In the genomic region with DNA sequence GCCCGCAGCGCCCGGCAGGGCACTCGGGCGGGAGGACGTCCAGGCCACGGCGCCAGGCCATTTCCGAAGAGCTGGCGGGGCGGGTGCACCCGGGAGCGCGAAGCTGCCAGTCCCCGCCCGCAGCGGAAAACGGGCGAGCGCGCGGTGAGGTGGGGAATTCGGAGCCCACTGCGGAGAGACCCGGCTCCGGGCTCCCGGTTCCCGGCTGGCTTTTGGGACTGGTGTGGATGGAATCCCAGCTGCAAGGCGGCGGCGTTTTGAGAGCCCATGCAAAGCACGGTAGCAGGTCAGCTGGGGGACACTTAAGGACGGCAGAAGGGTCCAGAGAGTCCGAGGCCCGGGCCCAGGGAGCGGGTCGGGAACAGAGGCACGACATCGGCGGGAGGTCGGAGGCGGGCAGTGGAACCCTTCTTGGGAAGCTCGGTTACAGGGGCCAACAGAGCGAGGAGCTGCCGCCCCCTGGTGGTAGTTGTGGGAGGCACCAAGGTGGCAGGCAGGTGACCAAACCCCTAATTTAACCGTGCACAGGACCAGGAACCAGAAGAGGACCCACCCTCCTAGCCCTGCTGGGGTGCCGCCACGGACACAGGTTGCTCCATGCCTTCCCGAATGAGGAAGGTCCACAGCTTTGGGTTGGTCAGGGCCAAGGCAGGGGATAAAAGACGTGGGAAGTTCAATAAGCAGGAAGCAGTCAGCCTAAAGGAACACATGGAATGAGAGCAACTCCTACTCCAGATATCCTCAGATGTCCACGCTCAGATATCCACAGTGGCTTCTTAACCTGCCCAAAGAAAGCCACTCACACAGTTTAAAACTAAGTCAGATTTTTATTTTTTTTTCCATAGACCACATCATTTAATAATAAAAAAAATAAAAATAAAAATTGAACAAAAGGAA, we compare ENCODE assay signal across 1 cellular context.
TF ChIP-seq lines count a peak whose summit lies in the region.

No MANE protein-coding gene starts in this region.

TF ChIP-seq in HepG2, 621 proteins besides CTCF, POLR2A, EP300 and RAD21 (continued from another document and continues in another):
- TF ChIP-seq, protein P1, sequence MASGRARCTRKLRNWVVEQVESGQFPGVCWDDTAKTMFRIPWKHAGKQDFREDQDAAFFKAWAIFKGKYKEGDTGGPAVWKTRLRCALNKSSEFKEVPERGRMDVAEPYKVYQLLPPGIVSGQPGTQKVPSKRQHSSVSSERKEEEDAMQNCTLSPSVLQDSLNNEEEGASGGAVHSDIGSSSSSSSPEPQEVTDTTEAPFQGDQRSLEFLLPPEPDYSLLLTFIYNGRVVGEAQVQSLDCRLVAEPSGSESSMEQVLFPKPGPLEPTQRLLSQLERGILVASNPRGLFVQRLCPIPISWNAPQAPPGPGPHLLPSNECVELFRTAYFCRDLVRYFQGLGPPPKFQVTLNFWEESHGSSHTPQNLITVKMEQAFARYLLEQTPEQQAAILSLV (CRISPR knock-in tag; IDR thresholded peaks at IDR 0.05; ENCODE audit: borderline replicate concordance): no peak; the same call in 1 of the 2 replicates
- TF ChIP-seq PRDM10 (CRISPR knock-in tag; IDR thresholded peaks at IDR 0.05; ENCODE audit: low read depth) (peak; percentile 23; the same call in 1 of the 2 replicates), ZC3H13 (CRISPR knock-in tag; IDR thresholded peaks at IDR 0.05) (peak; percentile 98), HMGA1 (CRISPR knock-in tag; conservative IDR thresholded peaks at IDR 0.05) (no peak; the same call in 1 of the 2 replicates), SP5 (CRISPR knock-in tag; IDR thresholded peaks at IDR 0.05; ENCODE audit: borderline replicate concordance, low read depth) (peak; percentile 47; the same call in 1 of the 2 replicates), NFE2L1 (CRISPR knock-in tag; IDR thresholded peaks at IDR 0.05; ENCODE audit: borderline replicate concordance) (peak; percentile 82; the same call in 1 of the 2 replicates), EED (CRISPR knock-in tag; IDR thresholded peaks at IDR 0.05) (peak; percentile 95), ZNF597 (CRISPR knock-in tag; IDR thresholded peaks at IDR 0.05) (0 out of 2 replicates have a peak, but pooled peaks have one; percentile 54), MLX (CRISPR knock-in tag; IDR thresholded peaks at IDR 0.05) (no peak), PHB2 (IDR thresholded peaks at IDR 0.05; ENCODE audit: partially characterized antibody) (no peak), MLXIP (CRISPR knock-in tag; IDR thresholded peaks at IDR 0.05; ENCODE audit: borderline replicate concordance) (no peak; the same call in 1 of the 2 replicates), ZFP36 (IDR thresholded peaks at IDR 0.05; ENCODE audit: borderline replicate concordance, low read depth, low read length, partially characterized antibody) (peak; percentile 48), AHR (CRISPR knock-in tag; IDR thresholded peaks at IDR 0.05) (no peak; the same call in 1 of the 2 replicates), PCBP1 (IDR thresholded peaks at IDR 0.05; ENCODE audit: borderline replicate concordance, low read depth, low read length) (peak; percentile 70; the same call in 1 of the 2 replicates), EZH2 (conservative IDR thresholded peaks at IDR 0.05; ENCODE audit: low read depth, low read length) (no peak), ZC3H4 (CRISPR knock-in tag; IDR thresholded peaks at IDR 0.05; ENCODE audit: borderline replicate concordance) (peak; percentile 69; the same call in 1 of the 2 replicates), ZNF143 (CRISPR knock-in tag; IDR thresholded peaks at IDR 0.05) (no peak; the same call in 1 of the 2 replicates), ZSCAN21 (CRISPR knock-in tag; IDR thresholded peaks at IDR 0.05; ENCODE audit: borderline replicate concordance) (peak; percentile 92), KDM6A (CRISPR knock-in tag; IDR thresholded peaks at IDR 0.05; ENCODE audit: low read depth) (peak; percentile 21; the same call in 1 of the 2 replicates), ZNF124 (CRISPR knock-in tag; IDR thresholded peaks at IDR 0.05) (no peak)
- TF ChIP-seq, protein P2, sequence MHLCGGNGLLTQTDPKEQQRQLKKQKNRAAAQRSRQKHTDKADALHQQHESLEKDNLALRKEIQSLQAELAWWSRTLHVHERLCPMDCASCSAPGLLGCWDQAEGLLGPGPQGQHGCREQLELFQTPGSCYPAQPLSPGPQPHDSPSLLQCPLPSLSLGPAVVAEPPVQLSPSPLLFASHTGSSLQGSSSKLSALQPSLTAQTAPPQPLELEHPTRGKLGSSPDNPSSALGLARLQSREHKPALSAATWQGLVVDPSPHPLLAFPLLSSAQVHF (CRISPR knock-in tag; IDR thresholded peaks at IDR 0.05): peak; percentile 74; the same call in 1 of the 2 replicates
- TF ChIP-seq, protein P3, sequence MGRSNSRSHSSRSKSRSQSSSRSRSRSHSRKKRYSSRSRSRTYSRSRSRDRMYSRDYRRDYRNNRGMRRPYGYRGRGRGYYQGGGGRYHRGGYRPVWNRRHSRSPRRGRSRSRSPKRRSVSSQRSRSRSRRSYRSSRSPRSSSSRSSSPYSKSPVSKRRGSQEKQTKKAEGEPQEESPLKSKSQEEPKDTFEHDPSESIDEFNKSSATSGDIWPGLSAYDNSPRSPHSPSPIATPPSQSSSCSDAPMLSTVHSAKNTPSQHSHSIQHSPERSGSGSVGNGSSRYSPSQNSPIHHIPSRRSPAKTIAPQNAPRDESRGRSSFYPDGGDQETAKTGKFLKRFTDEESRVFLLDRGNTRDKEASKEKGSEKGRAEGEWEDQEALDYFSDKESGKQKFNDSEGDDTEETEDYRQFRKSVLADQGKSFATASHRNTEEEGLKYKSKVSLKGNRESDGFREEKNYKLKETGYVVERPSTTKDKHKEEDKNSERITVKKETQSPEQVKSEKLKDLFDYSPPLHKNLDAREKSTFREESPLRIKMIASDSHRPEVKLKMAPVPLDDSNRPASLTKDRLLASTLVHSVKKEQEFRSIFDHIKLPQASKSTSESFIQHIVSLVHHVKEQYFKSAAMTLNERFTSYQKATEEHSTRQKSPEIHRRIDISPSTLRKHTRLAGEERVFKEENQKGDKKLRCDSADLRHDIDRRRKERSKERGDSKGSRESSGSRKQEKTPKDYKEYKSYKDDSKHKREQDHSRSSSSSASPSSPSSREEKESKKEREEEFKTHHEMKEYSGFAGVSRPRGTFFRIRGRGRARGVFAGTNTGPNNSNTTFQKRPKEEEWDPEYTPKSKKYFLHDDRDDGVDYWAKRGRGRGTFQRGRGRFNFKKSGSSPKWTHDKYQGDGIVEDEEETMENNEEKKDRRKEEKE (IDR thresholded peaks at IDR 0.05): no peak
- TF ChIP-seq, protein P4, sequence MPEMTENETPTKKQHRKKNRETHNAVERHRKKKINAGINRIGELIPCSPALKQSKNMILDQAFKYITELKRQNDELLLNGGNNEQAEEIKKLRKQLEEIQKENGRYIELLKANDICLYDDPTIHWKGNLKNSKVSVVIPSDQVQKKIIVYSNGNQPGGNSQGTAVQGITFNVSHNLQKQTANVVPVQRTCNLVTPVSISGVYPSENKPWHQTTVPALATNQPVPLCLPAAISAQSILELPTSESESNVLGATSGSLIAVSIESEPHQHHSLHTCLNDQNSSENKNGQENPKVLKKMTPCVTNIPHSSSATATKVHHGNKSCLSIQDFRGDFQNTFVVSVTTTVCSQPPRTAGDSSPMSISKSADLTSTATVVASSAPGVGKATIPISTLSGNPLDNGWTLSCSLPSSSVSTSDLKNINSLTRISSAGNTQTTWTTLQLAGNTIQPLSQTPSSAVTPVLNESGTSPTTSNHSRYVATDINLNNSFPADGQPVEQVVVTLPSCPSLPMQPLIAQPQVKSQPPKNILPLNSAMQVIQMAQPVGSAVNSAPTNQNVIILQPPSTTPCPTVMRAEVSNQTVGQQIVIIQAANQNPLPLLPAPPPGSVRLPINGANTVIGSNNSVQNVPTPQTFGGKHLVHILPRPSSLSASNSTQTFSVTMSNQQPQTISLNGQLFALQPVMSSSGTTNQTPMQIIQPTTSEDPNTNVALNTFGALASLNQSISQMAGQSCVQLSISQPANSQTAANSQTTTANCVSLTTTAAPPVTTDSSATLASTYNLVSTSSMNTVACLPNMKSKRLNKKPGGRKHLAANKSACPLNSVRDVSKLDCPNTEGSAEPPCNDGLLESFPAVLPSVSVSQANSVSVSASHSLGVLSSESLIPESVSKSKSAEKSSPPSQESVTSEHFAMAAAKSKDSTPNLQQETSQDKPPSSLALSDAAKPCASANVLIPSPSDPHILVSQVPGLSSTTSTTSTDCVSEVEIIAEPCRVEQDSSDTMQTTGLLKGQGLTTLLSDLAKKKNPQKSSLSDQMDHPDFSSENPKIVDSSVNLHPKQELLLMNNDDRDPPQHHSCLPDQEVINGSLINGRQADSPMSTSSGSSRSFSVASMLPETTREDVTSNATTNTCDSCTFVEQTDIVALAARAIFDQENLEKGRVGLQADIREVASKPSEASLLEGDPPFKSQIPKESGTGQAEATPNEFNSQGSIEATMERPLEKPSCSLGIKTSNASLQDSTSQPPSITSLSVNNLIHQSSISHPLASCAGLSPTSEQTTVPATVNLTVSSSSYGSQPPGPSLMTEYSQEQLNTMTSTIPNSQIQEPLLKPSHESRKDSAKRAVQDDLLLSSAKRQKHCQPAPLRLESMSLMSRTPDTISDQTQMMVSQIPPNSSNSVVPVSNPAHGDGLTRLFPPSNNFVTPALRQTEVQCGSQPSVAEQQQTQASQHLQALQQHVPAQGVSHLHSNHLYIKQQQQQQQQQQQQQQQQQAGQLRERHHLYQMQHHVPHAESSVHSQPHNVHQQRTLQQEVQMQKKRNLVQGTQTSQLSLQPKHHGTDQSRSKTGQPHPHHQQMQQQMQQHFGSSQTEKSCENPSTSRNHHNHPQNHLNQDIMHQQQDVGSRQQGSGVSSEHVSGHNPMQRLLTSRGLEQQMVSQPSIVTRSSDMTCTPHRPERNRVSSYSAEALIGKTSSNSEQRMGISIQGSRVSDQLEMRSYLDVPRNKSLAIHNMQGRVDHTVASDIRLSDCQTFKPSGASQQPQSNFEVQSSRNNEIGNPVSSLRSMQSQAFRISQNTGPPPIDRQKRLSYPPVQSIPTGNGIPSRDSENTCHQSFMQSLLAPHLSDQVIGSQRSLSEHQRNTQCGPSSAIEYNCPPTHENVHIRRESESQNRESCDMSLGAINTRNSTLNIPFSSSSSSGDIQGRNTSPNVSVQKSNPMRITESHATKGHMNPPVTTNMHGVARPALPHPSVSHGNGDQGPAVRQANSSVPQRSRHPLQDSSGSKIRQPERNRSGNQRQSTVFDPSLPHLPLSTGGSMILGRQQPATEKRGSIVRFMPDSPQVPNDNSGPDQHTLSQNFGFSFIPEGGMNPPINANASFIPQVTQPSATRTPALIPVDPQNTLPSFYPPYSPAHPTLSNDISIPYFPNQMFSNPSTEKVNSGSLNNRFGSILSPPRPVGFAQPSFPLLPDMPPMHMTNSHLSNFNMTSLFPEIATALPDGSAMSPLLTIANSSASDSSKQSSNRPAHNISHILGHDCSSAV (CRISPR knock-in tag; IDR thresholded peaks at IDR 0.05; ENCODE audit: borderline replicate concordance): 0 out of 2 replicates have a peak, but pooled peaks have one; percentile 75
